In the genomic region with DNA sequence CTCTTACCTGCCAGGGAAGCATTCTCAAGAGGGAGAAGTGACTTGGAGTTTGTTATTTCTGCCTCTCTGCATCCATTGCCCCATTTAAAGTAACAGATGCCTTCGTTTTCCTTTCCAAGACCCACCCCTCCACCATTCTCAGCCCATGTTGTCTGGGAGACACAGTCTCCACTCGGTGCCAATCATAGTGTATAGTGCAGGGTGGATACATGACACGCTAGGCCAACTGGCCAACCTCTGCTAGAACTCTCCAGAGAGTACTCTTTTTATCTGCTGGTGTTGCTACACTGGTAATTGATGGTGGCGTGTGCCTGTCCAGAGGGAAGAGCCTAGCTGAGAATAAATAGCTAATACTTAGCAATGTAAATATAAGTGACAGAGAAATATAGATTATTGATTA, we compare ENCODE assay signal across 19 cellular contexts.
"Had no signal": no experiment of that assay in that cellular context is flagged by ENCODE, and none has a peak within 500 bp of the region (broad histone marks: within the 10 kb centered on the region; RNA-seq: fewer than 3 reads in every experiment).

No MANE protein-coding gene starts in this region.

- H3K27me3 ChIP-seq: ascending aorta, body of pancreas, MG63 had no signal

- H3K9me3 ChIP-seq: ascending aorta, body of pancreas, MG63 had no signal

- H3K4me3 ChIP-seq: ascending aorta, body of pancreas, MG63, SK-N-MC had no signal

- H3K36me3 Mint-ChIP-seq: activated naive CD4-positive, alpha-beta T cell treated with anti-CD3 and anti-CD28 coated beads, Interleukin-2, amount 50 U/mL, for 24 hours; T-cell had no signal

- H3K4me1 ChIP-seq: ascending aorta, body of pancreas had no signal

- DNase-seq: activated CD4-positive, alpha-beta T cell treated with anti-CD3 and anti-CD28 coated beads for 4 hours; activated CD8-positive, alpha-beta memory T cell treated with anti-CD3 and anti-CD28 coated beads, Interleukin-2, amount 50 U/mL, for 4 hours; activated CD8-positive, alpha-beta T cell treated with anti-CD3 and anti-CD28 coated beads for 36 hours; activated effector memory CD4-positive, alpha-beta T cell treated with Interleukin-2 at 50 U/mL for 16 hours; activated naive CD4-positive, alpha-beta T cell; activated naive CD8-positive, alpha-beta T cell treated with anti-CD3 and anti-CD28 coated beads, Interleukin-2, amount 50 U/mL, for 24 hours; amniotic stem cell; body of pancreas; MG63; NCI-H1105; NCI-H146; NCI-H226; NCI-H748 treated with DMSO at 0.1 percent for 48 hours; T-cell had no signal

- H3K27ac Mint-ChIP-seq: activated CD8-positive, alpha-beta T cell treated with anti-CD3 and anti-CD28 coated beads for 36 hours; activated naive CD4-positive, alpha-beta T cell treated with anti-CD3 and anti-CD28 coated beads, Interleukin-2, amount 50 U/mL, for 24 hours; activated naive CD8-positive, alpha-beta T cell treated with anti-CD3 and anti-CD28 coated beads, Interleukin-2, amount 50 U/mL, for 24 hours; activated T-helper 1 cell treated with anti-CD3 and anti-CD28 coated beads, Interleukin-12 subunit alpha, Interleukin-12 subunit beta, Interleukin-2, Interleukin-4 antibody, amounts not matched to agents 30 ng/mL and 10 ng/mL and 1 ng/mL, durations not matched to agents 14 hours and 24 hours and 36 hours; T-cell had no signal

- H3K27ac ChIP-seq: ascending aorta, body of pancreas, SK-N-MC, VCaP had no signal

- ATAC-seq: activated CD8-positive, alpha-beta T cell treated with anti-CD3 and anti-CD28 coated beads for 36 hours; activated naive CD8-positive, alpha-beta T cell treated with anti-CD3 and anti-CD28 coated beads, Interleukin-2, amount 50 U/mL, for 24 hours; body of pancreas; T-cell had no signal

- H3K9me3 Mint-ChIP-seq: activated CD8-positive, alpha-beta T cell treated with anti-CD3 and anti-CD28 coated beads for 36 hours; activated naive CD4-positive, alpha-beta T cell treated with anti-CD3 and anti-CD28 coated beads, Interleukin-2, amount 50 U/mL, for 24 hours; activated naive CD8-positive, alpha-beta T cell treated with anti-CD3 and anti-CD28 coated beads, Interleukin-2, amount 50 U/mL, for 24 hours; activated T-helper 1 cell treated with anti-CD3 and anti-CD28 coated beads, Interleukin-12 subunit alpha, Interleukin-12 subunit beta, Interleukin-2, Interleukin-4 antibody, amounts not matched to agents 30 ng/mL and 10 ng/mL and 1 ng/mL, durations not matched to agents 14 hours and 24 hours and 36 hours; T-cell had no signal

- H3K36me3 ChIP-seq: ascending aorta, MG63 had no signal
